In genomic region chr4:15550491-15550890, GRCh38 we compare ENCODE assay signal across 18 cellular contexts.
"Had no signal": no experiment of that assay in that cellular context is flagged by ENCODE, and none has a peak within 500 bp of the region (broad histone marks: within the 10 kb centered on the region; RNA-seq: fewer than 3 reads in every experiment).

No MANE protein-coding gene starts in this region.

- H3K4me1 ChIP-seq: transverse colon had no signal

- DNase-seq: cortex of kidney; dorsolateral prefrontal cortex; effector CD8-positive, alpha-beta T cell; gastrocnemius medialis; islet precursor cell; left cardiac atrium; left ventricle myocardium inferior; lower lobe of right lung; naive B cell; posterior cingulate gyrus; right cardiac atrium; small intestine; stimulated activated CD4-positive, alpha-beta T cell treated with anti-CD3 and anti-CD28 coated beads, Interleukin-12 subunit alpha, Interleukin-12 subunit beta, amount 100 ng/mL, for 4 hours; stimulated activated naive CD4-positive, alpha-beta T cell; stomach; substantia nigra; transverse colon had no signal

- H3K27ac ChIP-seq: dorsolateral prefrontal cortex, gastrocnemius medialis, left ventricle myocardium inferior, thoracic aorta, transverse colon had no signal

- H3K4me3 ChIP-seq: dorsolateral prefrontal cortex, gastrocnemius medialis, left ventricle myocardium inferior, lower lobe of right lung, stomach, thoracic aorta, transverse colon had no signal

- FAIRE-seq: small intestine had no signal

- H3K36me3 ChIP-seq: gastrocnemius medialis had no signal

- H3K9me3 ChIP-seq: gastrocnemius medialis, left ventricle myocardium inferior, lower lobe of right lung, stomach, thoracic aorta, transverse colon had no signal
